Comparison of ENCODE assay signal across 11 cellular contexts in genomic region chr12:71694099-71694820, GRCh38. TPM values are rescaled to one million over a fixed set of nuclear protein-coding genes. Genes with fewer than 3 reads are reported as not detected.
DNase-seq lines count a peak whose midpoint lies in the region; ATAC-seq and TF ChIP-seq lines count a peak whose summit lies in the region.
"Had no signal": no experiment of that assay in that cellular context is flagged by ENCODE, and none has a peak within 500 bp of the region (broad histone marks: within the 10 kb centered on the region; RNA-seq: fewer than 3 reads in every experiment).

No MANE protein-coding gene starts in this region.

- H3K4me3 ChIP-seq in DOHH2 (ENCODE audit: low read length) (peak overlapping the region; percentile 81), thyroid gland (replicated peaks in 1 of 3) (no peak overlapping the region)
- H3K4me3 ChIP-seq in effector memory CD4-positive, alpha-beta T cell (ENCODE audit: insufficient read depth, low read depth, low read length, poor library complexity, severe bottlenecking): no peak overlapping the region

- 81 to 82% methylated on average over 1 of the region's 1 CpG for whole genome bisulfite sequencing in thyroid gland, 2 donors

- H3K27ac ChIP-seq in DOHH2 (ENCODE audit: low read depth, low read length): peak overlapping the region; percentile 98
- H3K27ac ChIP-seq in foreskin keratinocyte: peak overlapping the region; percentile 62
- H3K27ac ChIP-seq in thyroid gland: peak overlapping the region in 1 of 3 donors; percentile 11
- H3K27ac ChIP-seq in effector memory CD4-positive, alpha-beta T cell (ENCODE audit: insufficient read depth, low read length, poor library complexity, severe bottlenecking): no peak overlapping the region

- H3K79me2 ChIP-seq in DOHH2 (ENCODE audit: control insufficient read depth, low read length): peaks cover 66% of the 10 kb centered on the region

- peak; percentile 47 to 75 for DNase-seq in foreskin keratinocyte
- no peak for DNase-seq in SKM-1 (lab: John Stamatoyannopoulos, UW; ENCODE audit: unreplicated experiment)
- no peak for DNase-seq in thyroid gland
- no peak for DNase-seq in effector memory CD4-positive, alpha-beta T cell
- no peak for DNase-seq in NCI-H187 treated with DMSO at 0.1 percent for 48 hours (lab: John Stamatoyannopoulos, UW)
- DNase-seq: central memory CD4-positive, alpha-beta T cell; DND-41 had no signal

- intact Hi-C loops in thyroid gland (cut with DNase I): no loop called here

- H3K36me3 ChIP-seq in DOHH2 (ENCODE audit: control insufficient read depth, low read length): peaks cover 90% of the 10 kb centered on the region
- H3K36me3 ChIP-seq in thyroid gland: peaks cover 0 to 17% of the 10 kb centered on the region in 2 donors
- peaks cover 17% of the 10 kb centered on the region for H3K36me3 ChIP-seq in effector memory CD4-positive, alpha-beta T cell (ENCODE audit: control insufficient read depth, insufficient read depth, low read length)

- H3F3A ChIP-seq in DOHH2 (ENCODE audit: control insufficient read depth, insufficient read depth): peaks cover 21% of the 10 kb centered on the region

- H3K27me3 ChIP-seq in DOHH2 (ENCODE audit: control insufficient read depth, low read length) (no peaks in the 10 kb centered on the region), foreskin keratinocyte (no peaks in the 10 kb centered on the region), thyroid gland (no peaks in the 10 kb centered on the region)
- no peaks in the 10 kb centered on the region for H3K27me3 ChIP-seq in effector memory CD4-positive, alpha-beta T cell (replicated peaks; ENCODE audit: control insufficient read depth, insufficient read depth, low read length, poor library complexity, severe bottlenecking)

- H3K4me1 ChIP-seq in DOHH2 (ENCODE audit: control insufficient read depth, low read length) (peaks cover 65% of the 10 kb centered on the region), foreskin keratinocyte (peaks cover 22% of the 10 kb centered on the region), thyroid gland (peaks cover 0 to 5% of the 10 kb centered on the region in 2 donors)
- H3K4me1 ChIP-seq in effector memory CD4-positive, alpha-beta T cell (ENCODE audit: control insufficient read depth, insufficient read depth, low read length, poor library complexity, severe bottlenecking): no peaks in the 10 kb centered on the region

- TF ChIP-seq POLR2A in thyroid gland (IDR thresholded peaks at IDR 0.05): no peak

- peak; percentile 84 for ATAC-seq in GM21367 (IDR thresholded peaks at IDR 0.05; ENCODE audit: unreplicated experiment)
- peak; percentile 86 for ATAC-seq in HG03442 (IDR thresholded peaks at IDR 0.05; ENCODE audit: unreplicated experiment)
- ATAC-seq in foreskin keratinocyte: peak; percentile 68
- ATAC-seq: Panc1 had no signal

- H3K9me3 ChIP-seq in DOHH2 (ENCODE audit: control insufficient read depth, insufficient read depth, low read length) (no peaks in the 10 kb centered on the region), thyroid gland (no peaks in the 10 kb centered on the region)
- H3K9me3 ChIP-seq in effector memory CD4-positive, alpha-beta T cell (ENCODE audit: control insufficient read depth, low read length): no peaks in the 10 kb centered on the region

- TF ChIP-seq CTCF in DOHH2 (IDR thresholded peaks at IDR 0.05; ENCODE audit: low read depth, low read length, poor library complexity, severe bottlenecking): no peak
- no peak for TF ChIP-seq CTCF in foreskin keratinocyte (conservative IDR thresholded peaks at IDR 0.05)
- TF ChIP-seq CTCF in thyroid gland (IDR thresholded peaks at IDR 0.05): no peak

- H3K9me2 ChIP-seq in DOHH2 (replicated peaks; ENCODE audit: control insufficient read depth, low read length): no peaks in the 10 kb centered on the region

- no peaks in the 10 kb centered on the region for H4K20me1 ChIP-seq in DOHH2 (ENCODE audit: control insufficient read depth, insufficient read depth, low read depth, low read length)

- peak overlapping the region; percentile 89 for H3K4me2 ChIP-seq in DOHH2 (ENCODE audit: low read length)

RNA-seq across cellular contexts. Expression of gene TMEM19, which starts 8.4 kb away (rescaled TPM):
- 17.3 and 18.6 TPM in 2 replicates for total RNA-seq in foreskin keratinocyte
- polyA plus RNA-seq in foreskin keratinocyte: 6.5 and 9.5 TPM in 2 replicates
- total RNA-seq in thyroid gland: 10 to 100 TPM; 29.3 to 50.0 (median 47.4) TPM

RNA-seq across cellular contexts. Expression of gene THAP2, which starts 30.2 kb away (rescaled TPM):
- 2.2 and 2.7 TPM in 2 replicates for total RNA-seq in foreskin keratinocyte
- 3.1 and 3.3 TPM in 2 replicates for polyA plus RNA-seq in foreskin keratinocyte
- total RNA-seq in thyroid gland: 10 to 100 TPM in 1 of 4 donors, 1 to 10 TPM in 3; 2.4 to 11.6 (median 3.0) TPM

RNA-seq across cellular contexts. Expression of gene ZFC3H1, which starts 30.6 kb away (rescaled TPM):
- 17.6 and 22.2 TPM in 2 replicates for total RNA-seq in foreskin keratinocyte
- 10.3 and 10.6 TPM in 2 replicates for polyA plus RNA-seq in foreskin keratinocyte
- total RNA-seq in thyroid gland: 10 to 100 TPM; 45.2 to 62.4 (median 50.0) TPM

Comparison
In these comparisons a context has a peak if more than half of its experiments do, and no peak if none do; other contexts are left out.
1. DNase-seq: peak in foreskin keratinocyte (2 of 2); none in SKM-1 (single experiment), thyroid gland (0 of 2), effector memory CD4-positive, alpha-beta T cell (0 of 3) and NCI-H187 treated with DMSO at 0.1 percent for 48 hours (single experiment).
2. Peak in every context shown above with its lines, with median percentiles within 50 percentile points of each other: ATAC-seq.